Comparison of ENCODE assay signal across 2 cellular contexts in the genomic region with DNA sequence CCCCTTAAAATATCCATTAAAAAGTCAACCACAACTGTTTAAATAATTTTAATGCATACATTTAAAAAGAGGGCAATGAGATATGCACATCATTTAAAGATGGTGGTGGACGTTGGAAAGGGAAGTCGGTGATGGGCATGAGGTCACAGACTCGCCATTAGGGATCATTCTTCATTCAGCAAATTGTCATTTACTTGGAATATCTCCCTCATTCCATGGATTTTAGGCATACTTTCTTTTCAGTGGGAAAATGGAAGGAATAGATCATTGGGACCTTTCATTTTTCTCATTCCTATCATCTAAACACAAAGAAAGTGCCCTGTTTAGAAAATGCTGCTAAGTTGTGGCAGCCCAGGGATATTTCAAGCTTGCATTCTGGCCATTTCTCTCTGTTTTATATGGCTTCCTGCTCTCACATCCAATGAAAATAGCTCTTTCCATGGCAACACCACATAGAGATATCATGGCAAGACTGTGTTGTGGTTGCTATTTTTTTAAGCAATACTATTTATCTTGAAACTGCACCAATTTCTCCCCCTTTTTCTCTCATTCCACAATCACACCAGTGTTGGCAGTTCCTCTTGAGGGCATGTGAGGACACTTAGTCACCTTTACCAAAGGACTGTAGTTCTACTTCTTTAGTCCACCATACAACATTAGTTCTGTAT.
TF ChIP-seq lines count a peak whose summit lies in the region.

No MANE protein-coding gene starts in this region.

TF ChIP-seq in endothelial cell of umbilical vein, 7 proteins besides CTCF, POLR2A, EP300 and RAD21:
- TF ChIP-seq FOS (IDR thresholded peaks at IDR 0.05; ENCODE audit: borderline replicate concordance, insufficient read depth, low read length) (no peak), POLR2AphosphoS5 (IDR thresholded peaks at IDR 0.05; ENCODE audit: insufficient read depth, low read depth, low read length) (no peak), EZH2 (IDR thresholded peaks at IDR 0.05; ENCODE audit: borderline replicate concordance, low read depth, low read length, severe bottlenecking) (no peak), MYC (IDR thresholded peaks at IDR 0.05; ENCODE audit: low read depth, low read length) (no peak), MAX (IDR thresholded peaks at IDR 0.05; ENCODE audit: insufficient read depth, insufficient read length) (no peak), GATA2 (IDR thresholded peaks at IDR 0.05; ENCODE audit: insufficient read depth, insufficient read length, low read depth, low read length) (no peak), JUN (IDR thresholded peaks at IDR 0.05; ENCODE audit: borderline replicate concordance, insufficient read depth, insufficient read length, low read depth) (no peak)

TF ChIP-seq in GM12891, 5 proteins besides CTCF, POLR2A, EP300 and RAD21:
- TF ChIP-seq SPI1 (IDR thresholded peaks at IDR 0.05; ENCODE audit: low read depth, low read length): no peak
- TF ChIP-seq TAF1 (IDR thresholded peaks at IDR 0.05; ENCODE audit: low read depth, low read length): no peak
- no peak for TF ChIP-seq POLR2AphosphoS5 (IDR thresholded peaks at IDR 0.05; ENCODE audit: low read depth, low read length)
- TF ChIP-seq POU2F2 (IDR thresholded peaks at IDR 0.05; ENCODE audit: low read depth, low read length): no peak
- TF ChIP-seq PAX5 (IDR thresholded peaks at IDR 0.05; ENCODE audit: insufficient read depth, low read length, severe bottlenecking): no peak
